30 cellular contexts compared by ENCODE assay signal in the genomic region with DNA sequence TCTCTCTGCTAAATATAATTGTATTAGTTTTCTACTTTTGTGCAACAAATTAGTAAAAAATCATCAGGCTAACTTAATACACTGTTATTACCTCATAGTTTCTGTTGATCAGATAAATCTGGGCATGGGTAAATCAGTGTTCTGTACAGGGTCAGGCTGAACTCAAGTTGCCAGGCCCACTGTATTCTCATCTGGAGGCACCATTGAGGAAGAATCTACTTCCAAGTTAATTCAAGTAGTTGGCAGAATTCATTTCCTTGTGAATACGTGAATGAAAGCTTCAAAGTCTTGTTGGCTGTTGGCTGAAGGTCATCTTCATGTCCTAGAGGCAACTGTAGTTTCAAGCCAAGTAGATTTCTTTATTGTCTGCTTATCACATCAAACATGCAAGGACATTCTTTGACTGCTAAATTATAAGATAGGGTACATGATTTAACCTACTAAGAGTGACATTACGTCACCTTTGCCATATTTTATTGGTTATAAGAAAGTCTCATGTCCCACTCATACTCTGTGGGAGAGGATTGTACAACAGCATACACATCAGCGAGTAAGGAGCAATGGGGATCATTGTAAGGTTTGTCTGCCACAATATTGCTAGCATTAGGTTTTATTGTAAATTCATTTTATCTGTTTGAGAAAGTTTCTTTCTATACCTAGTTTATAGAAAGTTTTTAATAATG.
"Had no signal": no experiment of that assay in that cellular context is flagged by ENCODE, and none has a peak within 500 bp of the region (broad histone marks: within the 10 kb centered on the region; RNA-seq: fewer than 3 reads in every experiment).

No MANE protein-coding gene starts in this region.

- H3K9ac ChIP-seq: KMS-11 had no signal

- FAIRE-seq: astrocyte had no signal

- H3K36me3 Mint-ChIP-seq: activated naive CD4-positive, alpha-beta T cell treated with anti-CD3 and anti-CD28 coated beads, Interleukin-2, amount 50 U/mL, for 72 hours; brain had no signal

- H3K27ac ChIP-seq: KMS-11, Peyer's patch, SJSA1, WERI-Rb-1 had no signal

- H3K4me2 ChIP-seq: KMS-11 had no signal

- H3K27me3 Mint-ChIP-seq: activated CD4-positive, alpha-beta T cell treated with anti-CD3 and anti-CD28 coated beads for 36 hours; activated CD8-positive, alpha-beta T cell treated with anti-CD3 and anti-CD28 coated beads for 36 hours; activated naive CD8-positive, alpha-beta T cell treated with anti-CD3 and anti-CD28 coated beads, Interleukin-2, amount 50 U/mL, for 24 hours; central memory CD8-positive, alpha-beta T cell; T-helper 17 cell had no signal

- H3K4me1 Mint-ChIP-seq: activated CD4-positive, alpha-beta T cell treated with anti-CD3 and anti-CD28 coated beads for 36 hours; activated naive CD8-positive, alpha-beta T cell treated with anti-CD3 and anti-CD28 coated beads, Interleukin-2, amount 50 U/mL, for 24 hours; brain; central memory CD8-positive, alpha-beta T cell; T-helper 17 cell had no signal

- H3K4me3 Mint-ChIP-seq: activated CD4-positive, alpha-beta T cell treated with anti-CD3 and anti-CD28 coated beads for 36 hours; activated CD8-positive, alpha-beta T cell treated with anti-CD3 and anti-CD28 coated beads for 36 hours; activated naive CD8-positive, alpha-beta T cell treated with anti-CD3 and anti-CD28 coated beads, Interleukin-2, amount 50 U/mL, for 24 hours; brain; central memory CD8-positive, alpha-beta T cell; T-helper 17 cell had no signal

- H3K36me3 ChIP-seq: Peyer's patch, SJSA1, WERI-Rb-1 had no signal

- H3K27ac Mint-ChIP-seq: activated CD4-positive, alpha-beta T cell treated with anti-CD3 and anti-CD28 coated beads for 36 hours; activated CD8-positive, alpha-beta T cell treated with anti-CD3 and anti-CD28 coated beads for 36 hours; activated naive CD4-positive, alpha-beta T cell treated with anti-CD3 and anti-CD28 coated beads, Interleukin-2, amount 50 U/mL, for 72 hours; activated naive CD8-positive, alpha-beta T cell treated with anti-CD3 and anti-CD28 coated beads, Interleukin-2, amount 50 U/mL, for 24 hours; brain; T-helper 17 cell had no signal

- H3K27me3 ChIP-seq: Peyer's patch, SJSA1 had no signal

- H3K9me3 ChIP-seq: Peyer's patch, SJSA1 had no signal

- H3K4me1 ChIP-seq: Peyer's patch, SJSA1 had no signal

- DNase-seq: activated CD4-positive, alpha-beta T cell treated with anti-CD3 and anti-CD28 coated beads for 36 hours; activated CD8-positive, alpha-beta memory T cell treated with anti-CD3 and anti-CD28 coated beads, Interleukin-2, amount 50 U/mL, for 4 hours; activated CD8-positive, alpha-beta T cell treated with anti-CD3 and anti-CD28 coated beads for 36 hours; activated effector memory CD4-positive, alpha-beta T cell treated with anti-CD3 and anti-CD28 coated beads, Interleukin-2, amount 50 U/mL, for 16 hours; activated naive CD4-positive, alpha-beta T cell treated with Interleukin-2 at 50 U/mL for 16 hours; activated naive CD8-positive, alpha-beta T cell treated with anti-CD3 and anti-CD28 coated beads, Interleukin-2, amount 50 U/mL, for 24 hours; activated T-cell treated with anti-CD3 and anti-CD28 coated beads, Interleukin-2, amount 50 U/mL, for 1 hour; amniotic stem cell; MM.1S; NCI-H1105; NCI-H1436; NCI-H1694 treated with DMSO at 0.1 percent for 48 hours; NCI-H2029 treated with DMSO at 0.1 percent for 48 hours; NCI-H345; NCI-H510A; NCI-H526 treated with DMSO at 0.1 percent for 48 hours; NCI-H82; NK-92 treated with Interleukin-12 subunit alpha and Interleukin-12 subunit beta, amount 100 ng/mL, for 24 hours; OCI-M1; Peyer's patch; SHP77; T-helper 17 cell; T1000; WERI-Rb-1 had no signal

- H3K4me3 ChIP-seq: Peyer's patch, SJSA1 had no signal

- ATAC-seq: activated CD4-positive, alpha-beta T cell treated with anti-CD3 and anti-CD28 coated beads for 36 hours; activated CD8-positive, alpha-beta T cell treated with anti-CD3 and anti-CD28 coated beads for 36 hours; activated naive CD4-positive, alpha-beta T cell treated with anti-CD3 and anti-CD28 coated beads, Interleukin-2, amount 50 U/mL, for 72 hours; activated naive CD8-positive, alpha-beta T cell treated with anti-CD3 and anti-CD28 coated beads, Interleukin-2, amount 50 U/mL, for 24 hours; T-helper 17 cell had no signal
